In the genomic region with DNA sequence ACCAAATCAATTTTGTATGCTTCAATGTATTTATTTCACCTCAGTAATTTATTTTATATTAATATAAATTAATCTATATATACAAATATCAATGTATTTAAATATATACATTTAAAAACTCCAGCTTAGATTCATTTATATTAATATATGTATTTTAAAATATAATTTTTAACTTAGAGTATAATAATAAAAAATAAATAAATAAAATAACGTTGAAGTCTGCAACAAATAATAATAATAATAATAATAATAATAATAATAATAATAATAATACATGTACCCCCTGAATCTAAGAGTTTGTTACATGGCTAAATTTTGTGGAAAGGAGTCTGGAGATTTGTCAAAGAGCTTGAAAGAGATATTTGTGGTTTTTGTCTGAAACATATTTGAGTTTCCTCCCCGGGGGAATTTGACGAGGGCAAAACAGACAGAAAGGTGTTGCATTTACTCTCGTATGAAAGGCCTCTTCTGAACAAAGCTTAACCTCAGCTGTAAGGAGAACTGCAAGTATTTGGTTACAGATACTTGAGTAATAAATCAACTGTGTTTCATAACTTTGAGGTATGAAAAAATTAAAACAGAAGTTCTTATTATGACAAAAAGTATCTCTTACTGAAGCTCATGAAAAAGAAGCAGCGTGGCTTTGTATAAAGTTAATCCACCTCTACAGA, we compare ENCODE assay signal across 26 cellular contexts.
DNase-seq lines count a peak whose midpoint lies in the region; ATAC-seq, FAIRE-seq and TF ChIP-seq lines count a peak whose summit lies in the region.
"Had no signal": no experiment of that assay in that cellular context is flagged by ENCODE, and none has a peak within 500 bp of the region (broad histone marks: within the 10 kb centered on the region; RNA-seq: fewer than 3 reads in every experiment).

No MANE protein-coding gene starts in this region.

- H3K4me1 ChIP-seq in HUES6 (ENCODE audit: control insufficient read depth, insufficient read depth, low read length), result peaks cover 6% of the 10 kb centered on the region; the same call in 1 of the 2 replicates
- H3K4me1 ChIP-seq: ascending aorta, right lobe of liver had no signal

- no peak overlapping the region for H3K27ac Mint-ChIP-seq in chondrocyte (ENCODE audit: unreplicated experiment)
- H3K27ac Mint-ChIP-seq in stimulated activated naive CD8-positive, alpha-beta T cell treated with anti-CD3 and anti-CD28 coated beads, Interleukin-15, amount 100 ng/mL, for 72 hours, result no peak overlapping the region
- H3K27ac Mint-ChIP-seq: activated CD8-positive, alpha-beta memory T cell treated with anti-CD3 and anti-CD28 coated beads, Interleukin-2, amount 10 ng/mL, durations not matched to agents 7 days and 5 days; activated naive CD4-positive, alpha-beta T cell treated with anti-CD3 and anti-CD28 coated beads, Interleukin-2, amount 50 U/mL, for 24 hours; nephron progenitor cell had no signal

- ATAC-seq in stimulated activated naive CD8-positive, alpha-beta T cell treated with anti-CD3 and anti-CD28 coated beads, Interleukin-15, amount 100 ng/mL, for 72 hours, result no peak
- ATAC-seq: activated CD8-positive, alpha-beta memory T cell treated with anti-CD3 and anti-CD28 coated beads, Interleukin-2, amount 10 ng/mL, durations not matched to agents 7 days and 5 days; left ventricle myocardium superior; right lobe of liver had no signal

- no peaks in the 10 kb centered on the region for H3K36me3 ChIP-seq in HUES6 (ENCODE audit: control insufficient read depth, insufficient read depth, low read length)
- H3K36me3 ChIP-seq: ascending aorta, right lobe of liver, thoracic aorta had no signal

- H3K4me3 Mint-ChIP-seq in chondrocyte (ENCODE audit: unreplicated experiment), result no peak overlapping the region
- no peak overlapping the region for H3K4me3 Mint-ChIP-seq in stimulated activated naive CD8-positive, alpha-beta T cell treated with anti-CD3 and anti-CD28 coated beads, Interleukin-15, amount 100 ng/mL, for 72 hours
- H3K4me3 Mint-ChIP-seq: activated CD8-positive, alpha-beta memory T cell treated with anti-CD3 and anti-CD28 coated beads, Interleukin-2, amount 10 ng/mL, durations not matched to agents 7 days and 5 days; activated naive CD4-positive, alpha-beta T cell treated with anti-CD3 and anti-CD28 coated beads, Interleukin-2, amount 50 U/mL, for 24 hours; central memory CD8-positive, alpha-beta T cell; nephron progenitor cell had no signal

- H3K27me3 ChIP-seq in HUES6 (ENCODE audit: control insufficient read depth, insufficient read depth, low read length), result no peaks in the 10 kb centered on the region
- H3K27me3 ChIP-seq: ascending aorta, hepatocyte, right lobe of liver had no signal

- no peaks in the 10 kb centered on the region for H3K9me3 Mint-ChIP-seq in chondrocyte (ENCODE audit: low read depth)
- peaks cover 0 to 4% of the 10 kb centered on the region in 2 donors for H3K9me3 Mint-ChIP-seq in stimulated activated naive CD8-positive, alpha-beta T cell treated with anti-CD3 and anti-CD28 coated beads, Interleukin-15, amount 100 ng/mL, for 72 hours
- H3K9me3 Mint-ChIP-seq: nephron progenitor cell had no signal

- peak; percentile 94 for FAIRE-seq in A204.1 (lab: Jason Lieb, UNC)

- H3K4me3 ChIP-seq in HUES6 (ENCODE audit: low read depth, low read length) (no peak overlapping the region), fibroblast of pulmonary artery (replicated peaks; ENCODE audit: low read depth, low read length) (no peak overlapping the region)
- H3K4me3 ChIP-seq: ascending aorta, hepatocyte, right lobe of liver, thoracic aorta had no signal

- peaks cover 7% of the 10 kb centered on the region for H3K4me1 Mint-ChIP-seq in chondrocyte (ENCODE audit: low read depth)
- H3K4me1 Mint-ChIP-seq in stimulated activated naive CD8-positive, alpha-beta T cell treated with anti-CD3 and anti-CD28 coated beads, Interleukin-15, amount 100 ng/mL, for 72 hours, result no peaks in the 10 kb centered on the region
- H3K4me1 Mint-ChIP-seq: activated CD8-positive, alpha-beta memory T cell treated with anti-CD3 and anti-CD28 coated beads, Interleukin-2, amount 10 ng/mL, durations not matched to agents 7 days and 5 days; activated naive CD4-positive, alpha-beta T cell treated with anti-CD3 and anti-CD28 coated beads, Interleukin-2, amount 50 U/mL, for 24 hours; central memory CD8-positive, alpha-beta T cell; nephron progenitor cell had no signal

- TF ChIP-seq CTCF in fibroblast of pulmonary artery (IDR thresholded peaks at IDR 0.05; ENCODE audit: low read length, missing control alignments), result no peak
- no peak for TF ChIP-seq CTCF in chondrocyte (IDR thresholded peaks at IDR 0.05)

- H3K9ac ChIP-seq in HUES6 (ENCODE audit: low read length), result no peak overlapping the region

- DNase-seq in SK-MEL-5 (ENCODE audit: low read depth, low spot score) (peak; percentile 41), fibroblast of pulmonary artery (ENCODE audit: low read depth) (peak; percentile 1), activated gamma-delta T cell (lab: John Stamatoyannopoulos, UW) (no peak), chondrocyte (ENCODE audit: low spot score) (no peak)
- DNase-seq in stimulated activated naive CD8-positive, alpha-beta T cell treated with anti-CD3 and anti-CD28 coated beads, Interleukin-15, amount 100 ng/mL, for 72 hours, result no peak
- DNase-seq in NK-92 treated with Interleukin-12 subunit alpha and Interleukin-12 subunit beta, amount 100 ng/mL, for 24 hours (lab: John Stamatoyannopoulos, UW), result no peak
- DNase-seq: ACHN; activated CD4-positive, alpha-beta T cell treated with anti-CD3 and anti-CD28 coated beads, Interleukin-2, amount 50 U/mL, for 1 hour; activated CD8-positive, alpha-beta memory T cell treated with anti-CD3 and anti-CD28 coated beads, Interleukin-2, amount 10 ng/mL, durations not matched to agents 7 days and 5 days; erythroblast; foreskin melanocyte; HCEC 1CT; left ventricle myocardium superior; NCI-H1436; NCI-H524 treated with DMSO at 0.1 percent for 48 hours; nephron progenitor cell; right lobe of liver; stimulated activated naive CD4-positive, alpha-beta T cell treated with Interleukin-2 at 50 U/mL for 16 hours; T-helper 9 cell had no signal

- H3K27me3 Mint-ChIP-seq in chondrocyte (ENCODE audit: low read depth), result peaks cover 2% of the 10 kb centered on the region
- no peaks in the 10 kb centered on the region for H3K27me3 Mint-ChIP-seq in stimulated activated naive CD8-positive, alpha-beta T cell treated with anti-CD3 and anti-CD28 coated beads, Interleukin-15, amount 100 ng/mL, for 72 hours
- H3K27me3 Mint-ChIP-seq: activated CD8-positive, alpha-beta memory T cell treated with anti-CD3 and anti-CD28 coated beads, Interleukin-2, amount 10 ng/mL, durations not matched to agents 7 days and 5 days; activated naive CD4-positive, alpha-beta T cell treated with anti-CD3 and anti-CD28 coated beads, Interleukin-2, amount 50 U/mL, for 24 hours; central memory CD8-positive, alpha-beta T cell had no signal

- H3K36me3 Mint-ChIP-seq in chondrocyte (ENCODE audit: low read depth), result no peaks in the 10 kb centered on the region
- H3K36me3 Mint-ChIP-seq: activated CD8-positive, alpha-beta memory T cell treated with anti-CD3 and anti-CD28 coated beads, Interleukin-2, amount 10 ng/mL, durations not matched to agents 7 days and 5 days; activated naive CD4-positive, alpha-beta T cell treated with anti-CD3 and anti-CD28 coated beads, Interleukin-2, amount 50 U/mL, for 24 hours had no signal

- H3K9me3 ChIP-seq in HUES6 (ENCODE audit: control insufficient read depth, insufficient read depth, low read depth, low read length), result no peaks in the 10 kb centered on the region
- H3K9me3 ChIP-seq: ascending aorta, right lobe of liver, thoracic aorta had no signal

- peak overlapping the region; percentile 56; the same call in 1 of the 2 replicates for H3K27ac ChIP-seq in HUES6 (ENCODE audit: low read depth, low read length)
- H3K27ac ChIP-seq: ascending aorta, hepatocyte, right lobe of liver, thoracic aorta had no signal

- in situ Hi-C loops in SK-MEL-5 (cut with HindIII; ENCODE audit: low pct_unique_long_range_greater_than_20kb, low sequenced_read_pairs), result no loop called here

Comparison
In these comparisons a context has a peak if more than half of its experiments do, and no peak if none do; other contexts are left out.
1. DNase-seq: peak in SK-MEL-5 (single experiment) and fibroblast of pulmonary artery (single experiment); none in activated gamma-delta T cell (single experiment), chondrocyte (single experiment), stimulated activated naive CD8-positive, alpha-beta T cell treated with anti-CD3 and anti-CD28 coated beads, Interleukin-15, amount 100 ng/mL, for 72 hours (0 of 2) and NK-92 treated with Interleukin-12 subunit alpha and Interleukin-12 subunit beta, amount 100 ng/mL, for 24 hours (single experiment).